ENCODE assay signal across 27 cellular contexts in the genomic region with DNA sequence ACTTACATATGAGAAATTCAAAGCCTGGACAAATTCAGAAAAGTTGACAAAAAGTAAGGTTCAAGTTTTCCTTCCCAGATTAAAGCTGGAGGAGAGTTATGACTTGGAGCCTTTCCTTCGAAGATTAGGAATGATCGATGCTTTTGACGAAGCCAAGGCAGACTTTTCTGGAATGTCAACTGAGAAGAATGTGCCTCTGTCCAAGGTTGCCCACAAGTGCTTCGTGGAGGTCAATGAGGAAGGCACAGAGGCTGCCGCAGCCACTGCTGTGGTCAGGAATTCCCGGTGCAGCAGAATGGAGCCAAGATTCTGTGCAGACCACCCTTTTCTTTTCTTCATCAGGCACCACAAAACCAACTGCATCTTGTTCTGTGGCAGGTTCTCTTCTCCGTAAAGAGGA. TPM values are rescaled to one million over a fixed set of nuclear protein-coding genes. Genes with fewer than 3 reads are reported as not detected.
"Had no signal": no experiment of that assay in that cellular context is flagged by ENCODE, and none has a peak within 500 bp of the region (broad histone marks: within the 10 kb centered on the region; RNA-seq: fewer than 3 reads in every experiment).

No MANE protein-coding gene starts in this region.

- H3K27me3 ChIP-seq: Peyer's patch, SJCRH30 had no signal

- H3K4me1 Mint-ChIP-seq: IgD-negative memory B cell had no signal

- H3K9me3 Mint-ChIP-seq: IgD-negative memory B cell had no signal

- H3K27me3 Mint-ChIP-seq: IgD-negative memory B cell had no signal

- H3K4me3 Mint-ChIP-seq: IgD-negative memory B cell had no signal

- H3K4me2 ChIP-seq: PC-9 had no signal

- ATAC-seq: Right ventricle myocardium inferior had no signal

- FAIRE-seq: HTR-8/SVneo had no signal

- H3K27ac ChIP-seq: HL-60, PC-9, Peyer's patch, SJCRH30 had no signal

- DNase-seq: KBM-7; MV-4-11; NCI-H1048; NCI-H1105; NCI-H1417; NCI-H1436 treated with DMSO at 0.1 percent for 48 hours; NCI-H1694; NCI-H187 treated with DMSO at 0.1 percent for 48 hours; NCI-H2029 treated with DMSO at 0.1 percent for 48 hours; NCI-H2227 treated with DMSO at 0.1 percent for 48 hours; NCI-H524; NCI-H526 treated with DMSO at 0.1 percent for 48 hours; NCI-H748 treated with DMSO at 0.1 percent for 48 hours; NK-92 treated with Interleukin-12 subunit alpha and Interleukin-12 subunit beta, amount 100 ng/mL, for 24 hours; OCI-M1; PC-9; Peyer's patch; SHP77 treated with DMSO at 0.1 percent for 48 hours; SJCRH30; SW 1271 had no signal

- H3K9me3 ChIP-seq: Peyer's patch, SJCRH30 had no signal

- H3K36me3 ChIP-seq: SJCRH30 had no signal

- H2AFZ ChIP-seq: PC-9 had no signal

- H3K27ac Mint-ChIP-seq: IgD-negative memory B cell had no signal

- H3K4me3 ChIP-seq: PC-9, Peyer's patch, SJCRH30 had no signal

- H3K4me1 ChIP-seq: Peyer's patch, SJCRH30 had no signal

RNA-seq across cellular contexts. Expression of a gene that starts 37.8 kb away (rescaled TPM):
- total RNA-seq: LHCN-M2, MCF 10A, PC-9, Peyer's patch, Right ventricle myocardium inferior, RPMI7951, SJCRH30 had no signal
- polyA plus RNA-seq: IgD-negative memory B cell had no signal
